In genomic region chr12:104695453-104696148, GRCh38 we compare ENCODE assay signal across 9 cellular contexts.
DNase-seq lines count a peak whose midpoint lies in the region; ATAC-seq and TF ChIP-seq lines count a peak whose summit lies in the region.
"Had no signal": no experiment of that assay in that cellular context is flagged by ENCODE, and none has a peak within 500 bp of the region (broad histone marks: within the 10 kb centered on the region; RNA-seq: fewer than 3 reads in every experiment).

No MANE protein-coding gene starts in this region.

- ATAC-seq in GM21423 (IDR thresholded peaks at IDR 0.05; ENCODE audit: unreplicated experiment) (peak; percentile 43), esophagus mucosa (peak; percentile 36)
- ATAC-seq: foreskin keratinocyte had no signal

- H3K9me3 Mint-ChIP-seq in H9: peaks cover 5 to 9% of the 10 kb centered on the region in 2 experiments

- H4K5ac ChIP-seq in H9 (ENCODE audit: insufficient read length, low read depth, low read length): no peak overlapping the region

- WGBS in H9 (ENCODE audit: extremely low coverage, insufficient read length, low lambda C conversion rate): no CpG with 5 or more reads among the region's 12 CpGs

- no peaks in the 10 kb centered on the region for H3K9me3 ChIP-seq in H9 (ENCODE audit: control insufficient read depth, low read depth, low read length)

- TF ChIP-seq CTCF in AG09309 (IDR thresholded peaks at IDR 0.05; ENCODE audit: control insufficient read depth, insufficient read depth, low read depth, low read length, missing control alignments): no peak
- TF ChIP-seq CTCF in H9 (conservative IDR thresholded peaks at IDR 0.05): no peak

- H3K27ac Mint-ChIP-seq in H9: peak overlapping the region in 1 of 3 experiments; percentile 83; a peak in 2 of 7 replicates

- no peaks in the 10 kb centered on the region; the same call in 1 of the 2 replicates for H3K27me3 Mint-ChIP-seq in H9 (ENCODE audit: low read depth)

- no peak overlapping the region for H2BK5ac ChIP-seq in H9 (ENCODE audit: insufficient read length, low read length)

- H3K79me2 ChIP-seq in H9 (ENCODE audit: insufficient read depth, low read length): no peaks in the 10 kb centered on the region

- no peak overlapping the region for H3K4me3 Mint-ChIP-seq in H9

- no peak overlapping the region for H2BK120ac ChIP-seq in H9 (ENCODE audit: low read depth, low read length, poor library complexity, severe bottlenecking)

- no peak overlapping the region for H3K14ac ChIP-seq in H9 (ENCODE audit: insufficient read depth, low read length)

- no peak overlapping the region for H2BK15ac ChIP-seq in H9 (ENCODE audit: low read depth, low read length)

- no peaks in the 10 kb centered on the region for H4K20me1 ChIP-seq in H9 (ENCODE audit: control insufficient read depth, insufficient read depth, insufficient read length)

- no peak overlapping the region for H3K4ac ChIP-seq in H9 (ENCODE audit: low read depth, low read length)

- H3K27ac ChIP-seq in H9 (ENCODE audit: insufficient read length, low read depth, low read length): no peak overlapping the region
- H3K27ac ChIP-seq: foreskin keratinocyte had no signal

- DNase-seq in AG09309 (ENCODE audit: low read depth) (peak; percentile 63), NCI-H128 (lab: John Stamatoyannopoulos, UW; ENCODE audit: unreplicated experiment) (peak; percentile 82), GM19240 (ENCODE audit: insufficient read length, low spot score) (no peak), H9 (no peak)
- peak; percentile 40 to 78 for DNase-seq in activated CD4-positive, alpha-beta T cell treated with anti-CD3 and anti-CD28 coated beads, Interleukin-2, amount 50 U/mL, for 24 hours (ENCODE audit: low read depth in 1 of 2, low spot score in 1 of 2)
- DNase-seq in stimulated activated CD8-positive, alpha-beta memory T cell treated with anti-CD3 and anti-CD28 coated beads, Interleukin-15, amount 100 ng/mL, for 4 hours (ENCODE audit: low read depth in 2 of 2): peak; percentile 49 to 77

- peaks cover 7 to 11% (median 9%) of the 10 kb centered on the region in 3 experiments for H3K36me3 Mint-ChIP-seq in H9 (ENCODE audit: insufficient read depth in 1 of 3, low read depth in 3 of 3)

- H2BK12ac ChIP-seq in H9 (ENCODE audit: insufficient read length, low read depth, low read length): no peak overlapping the region

- no peak overlapping the region for H3K4me3 ChIP-seq in AG09309 (ENCODE audit: control insufficient read depth, low read depth, low read length)

- peaks cover 11 to 13% of the 10 kb centered on the region in 2 experiments for H3K4me1 Mint-ChIP-seq in H9

- no peaks in the 10 kb centered on the region for H3K79me1 ChIP-seq in H9 (ENCODE audit: insufficient read depth, low read depth, low read length, poor library complexity, severe bottlenecking)

- H3K23me2 ChIP-seq in H9 (ENCODE audit: insufficient read length, low read depth, low read length, poor library complexity, severe bottlenecking): no peaks in the 10 kb centered on the region

- H3K23ac ChIP-seq in H9 (ENCODE audit: insufficient read length, low read depth, low read length): no peak overlapping the region

- H3K4me2 ChIP-seq in H9 (ENCODE audit: insufficient read depth, insufficient read length, low read length): no peak overlapping the region

- H3K4me1 ChIP-seq in H9 (ENCODE audit: insufficient read depth, low read length): no peaks in the 10 kb centered on the region

- H4K8ac ChIP-seq in H9 (replicated peaks; ENCODE audit: insufficient read length, low read depth, low read length): no peak overlapping the region

- H3T11ph ChIP-seq in H9 (ENCODE audit: low read length): no peak overlapping the region

- no peak overlapping the region for H2AK5ac ChIP-seq in H9 (ENCODE audit: insufficient read length, low read length)

- H3K27me3 ChIP-seq in H9 (ENCODE audit: insufficient read depth, low read length): no peaks in the 10 kb centered on the region
- H3K27me3 ChIP-seq: foreskin keratinocyte had no signal

- no peak overlapping the region for H3K56ac ChIP-seq in H9 (ENCODE audit: insufficient read length, low read depth, low read length)

- no peak overlapping the region for H4K91ac ChIP-seq in H9 (ENCODE audit: insufficient read length, low read depth, low read length)

- H3K18ac ChIP-seq in H9 (ENCODE audit: insufficient read length, low read depth, low read length): no peak overlapping the region

- H3K9ac ChIP-seq in H9 (ENCODE audit: extremely low read depth, insufficient read length, low read length): no peak overlapping the region

- H2AFZ ChIP-seq in H9 (ENCODE audit: low read length): no peak overlapping the region

- H2BK20ac ChIP-seq in H9 (ENCODE audit: low read depth, low read length, poor library complexity, severe bottlenecking): no peak overlapping the region

Comparison
In these comparisons a context has a peak if more than half of its experiments do, and no peak if none do; other contexts are left out.
1. DNase-seq: peak in AG09309 (single experiment), NCI-H128 (single experiment), activated CD4-positive, alpha-beta T cell treated with anti-CD3 and anti-CD28 coated beads, Interleukin-2, amount 50 U/mL, for 24 hours (2 of 2) and stimulated activated CD8-positive, alpha-beta memory T cell treated with anti-CD3 and anti-CD28 coated beads, Interleukin-15, amount 100 ng/mL, for 4 hours (2 of 2); none in GM19240 (single experiment) and H9 (single experiment).